8 cellular contexts compared by ENCODE assay signal in the genomic region with DNA sequence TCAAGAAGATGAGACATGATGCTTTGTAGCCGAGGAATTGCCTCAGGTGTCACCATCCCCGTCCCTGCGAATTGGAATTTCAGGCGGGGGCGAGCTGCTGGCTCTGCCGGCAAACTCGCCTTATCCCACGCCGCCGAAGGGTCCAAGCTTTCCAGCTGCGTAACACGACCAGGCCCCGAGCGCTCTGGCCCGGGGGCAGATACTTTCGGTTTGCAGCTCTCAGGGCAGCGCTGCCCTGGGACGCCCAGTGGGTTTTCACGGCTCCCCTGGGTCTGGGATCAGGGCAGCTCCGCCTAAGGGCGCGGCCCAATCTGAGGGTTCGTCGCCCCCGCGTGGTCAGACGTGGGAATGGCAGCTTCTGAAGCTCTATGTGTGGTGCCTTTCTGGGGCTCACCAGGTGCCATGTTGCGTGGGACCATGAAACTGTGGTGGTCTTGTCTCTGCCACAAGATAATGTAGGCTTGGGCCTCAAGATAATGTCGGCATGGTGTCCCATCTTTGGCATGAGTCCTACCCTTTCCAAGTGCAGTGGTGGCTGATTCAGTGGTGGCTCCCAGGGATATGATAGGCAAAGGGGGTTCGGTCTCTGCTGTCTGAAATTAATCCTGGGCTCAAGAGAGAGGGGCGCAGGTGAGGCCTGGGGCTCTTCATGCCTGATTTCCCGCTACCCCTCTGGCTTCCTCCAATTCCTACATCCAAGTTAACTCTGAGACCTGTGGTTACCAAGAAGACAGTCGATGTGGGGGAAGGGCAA. TPM values are rescaled to one million over a fixed set of nuclear protein-coding genes. Genes with fewer than 3 reads are reported as not detected.
A peak's percentile ranks its signal among the peaks of the same experiment; 100 is the strongest.
DNase-seq lines count a peak whose midpoint lies in the region; ATAC-seq lines count a peak whose summit lies in the region.

No MANE protein-coding gene starts in this region.

- peak; percentile 28 to 83 for DNase-seq in NCI-H524 (lab: John Stamatoyannopoulos, UW)
- no peak for DNase-seq in NCI-H524 treated with DMSO at 0.1 percent for 48 hours (lab: John Stamatoyannopoulos, UW)
- peak; percentile 89 for DNase-seq in NCI-H2227 (lab: John Stamatoyannopoulos, UW; ENCODE audit: unreplicated experiment)
- peak; percentile 82 to 90 for DNase-seq in activated CD4-positive, alpha-beta T cell treated with anti-CD3 and anti-CD28 coated beads for 4 hours
- DNase-seq in left colon = peak; percentile 87 to 93
- peak; percentile 64 to 80 (median 74) for DNase-seq in stimulated activated CD4-positive, alpha-beta T cell treated with anti-CD3 and anti-CD28 coated beads, Interleukin-1b, Interleukin-23, amount 100 ng/mL, for 24 hours (ENCODE audit: low read depth in 4 of 4, low spot score in 1 of 4)

- ATAC-seq in HG03108 (IDR thresholded peaks at IDR 0.05; ENCODE audit: unreplicated experiment) = peak; percentile 76
- peak; percentile 97 for ATAC-seq in left colon

- peak overlapping the region; percentile 97 for H3K27ac ChIP-seq in cingulate gyrus (ENCODE audit: low read depth, low read length)

- intact Hi-C loops in left colon (cut with DNase I, micrococcal nuclease) = loop anchor here in 1 of 2 donors (2.0 to 10.0 kb wide), 3 partner anchors 62 to 338 kb away; no protein-coding TSS in a partner anchor

RNA-seq across cellular contexts. Expression of a gene that starts 21.0 kb away (rescaled TPM):
- 100 to 1,000 TPM; 122 to 152 TPM for total RNA-seq in left colon

RNA-seq across cellular contexts. Expression of a gene that starts 28.8 kb away (rescaled TPM):
- 100 to 1,000 TPM; 123 to 135 TPM for total RNA-seq in left colon

RNA-seq across cellular contexts. Expression of a gene that starts 32.6 kb away (rescaled TPM):
- 100 to 1,000 TPM; 108 to 124 TPM for total RNA-seq in left colon

RNA-seq across cellular contexts. Expression of a gene that starts 58.8 kb away (rescaled TPM):
- under 1 TPM; 0.59 to 0.85 TPM for total RNA-seq in left colon
